In genomic region chr10:62792261-62792660, GRCh38 we compare ENCODE assay signal across 2 cellular contexts.
TF ChIP-seq lines count a peak whose summit lies in the region.

No MANE protein-coding gene starts in this region.

TF ChIP-seq in HEK293, 187 proteins besides CTCF, POLR2A, EP300 and RAD21:
- peak; percentile 93 for TF ChIP-seq PRDM10 (tag by site-specific recombination; IDR thresholded peaks at IDR 0.05)
- no peak for TF ChIP-seq KLF16 (tag by site-specific recombination; IDR thresholded peaks at IDR 0.05)

TF ChIP-seq in K562, 482 proteins besides CTCF, POLR2A, EP300 and RAD21:
- TF ChIP-seq PRDM10 (IDR thresholded peaks at IDR 0.05; ENCODE audit: partially characterized antibody) (peak; percentile 91), CBX5 (IDR thresholded peaks at IDR 0.05; ENCODE audit: borderline replicate concordance, low read depth) (no peak), PTTG1 (tag; IDR thresholded peaks at IDR 0.05; ENCODE audit: low read depth) (no peak)
